19 cellular contexts compared by ENCODE assay signal in genomic region chr20:20289331-20289730, GRCh38.
"Had no signal": no experiment of that assay in that cellular context is flagged by ENCODE, and none has a peak within 500 bp of the region (broad histone marks: within the 10 kb centered on the region; RNA-seq: fewer than 3 reads in every experiment).

No MANE protein-coding gene starts in this region.

- ATAC-seq: T-cell had no signal

- FAIRE-seq: RCC 7860 had no signal

- DNase-seq: Karpas-422, KG1, MM.1S, NCI-H1092 treated with DMSO at 0.1 percent for 48 hours, NCI-H1436, NCI-H187, NCI-H2029, NCI-H2081 treated with DMSO at 0.1 percent for 48 hours, NCI-H2171, NCI-H226, NCI-H446, NCI-H510A, NCI-H524 treated with DMSO at 0.1 percent for 48 hours, NCI-H774, SHP77, SK-N-SH, SW 1271, T-cell had no signal
